ENCODE assay signal across 26 cellular contexts in the genomic region with DNA sequence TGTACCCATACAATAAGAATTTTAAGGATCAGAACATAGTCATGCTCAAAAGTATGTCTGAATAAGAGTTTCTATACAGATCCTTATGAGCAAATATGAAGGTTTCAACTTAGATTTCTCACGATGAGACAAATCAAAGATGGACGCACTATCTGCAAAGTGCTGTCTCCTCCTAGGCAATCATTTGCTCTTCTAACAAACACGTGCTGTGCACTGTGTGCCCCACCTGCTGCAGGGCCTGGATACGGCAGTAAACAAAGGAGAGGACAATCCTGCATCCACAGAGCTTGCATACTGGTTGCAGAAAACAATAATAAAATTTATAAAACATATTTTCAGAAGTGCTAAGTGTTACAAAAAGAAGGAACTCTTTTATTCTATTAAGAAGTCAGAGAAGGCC.
"Had no signal": no experiment of that assay in that cellular context is flagged by ENCODE, and none has a peak within 500 bp of the region (broad histone marks: within the 10 kb centered on the region; RNA-seq: fewer than 3 reads in every experiment).

No MANE protein-coding gene starts in this region.

- H3K4me1 Mint-ChIP-seq: activated CD4-positive, alpha-beta T cell treated with anti-CD3 and anti-CD28 coated beads for 36 hours; activated naive CD8-positive, alpha-beta T cell treated with anti-CD3 and anti-CD28 coated beads, Interleukin-2, amount 10 ng/mL, durations not matched to agents 7 days and 5 days had no signal

- H3K9me3 Mint-ChIP-seq: activated CD8-positive, alpha-beta T cell treated with anti-CD3 and anti-CD28 coated beads for 36 hours; activated naive CD8-positive, alpha-beta T cell treated with anti-CD3 and anti-CD28 coated beads, Interleukin-2, amount 10 ng/mL, durations not matched to agents 7 days and 5 days; activated T-cell treated with anti-CD3 and anti-CD28 coated beads, Interleukin-2, amount 50 U/mL, for 72 hours; activated T-helper 2 cell treated with anti-CD3 and anti-CD28 coated beads, Interferon-gamma antibody, Interleukin-2, Interleukin-4, amounts not matched to agents 10 μg/mL and 5 μg/mL and 100 μg/mL, durations not matched to agents 14 hours and 24 hours and 36 hours; T-cell had no signal

- H3K9me3 ChIP-seq: adrenal gland, breast epithelium, MG63 had no signal

- H3K4me3 ChIP-seq: adrenal gland, breast epithelium, MG63, SK-N-MC had no signal

- H3K27me3 ChIP-seq: adrenal gland, breast epithelium, MG63 had no signal

- DNase-seq: activated CD4-positive, alpha-beta T cell treated with anti-CD3 and anti-CD28 coated beads for 36 hours; activated CD4-positive, alpha-beta T cell treated with anti-CD3 and anti-CD28 coated beads, Interleukin-2, amount 50 U/mL, for 1 hour; activated CD8-positive, alpha-beta memory T cell treated with anti-CD3 and anti-CD28 coated beads, Interleukin-2, amount 50 U/mL, for 4 hours; activated CD8-positive, alpha-beta T cell treated with anti-CD3 and anti-CD28 coated beads for 36 hours; activated gamma-delta T cell treated with Interleukin-2 at 50 U/mL for 16 hours; activated naive CD4-positive, alpha-beta T cell treated with anti-CD3 and anti-CD28 coated beads, Interleukin-2, amount 50 U/mL, for 16 hours; activated naive CD8-positive, alpha-beta T cell treated with anti-CD3 and anti-CD28 coated beads, Interleukin-2, amount 10 ng/mL, durations not matched to agents 7 days and 5 days; activated T-cell treated with anti-CD3 and anti-CD28 coated beads, Interleukin-2, amount 50 U/mL, for 72 hours; adrenal gland; anterior cingulate cortex; central memory CD4-positive, alpha-beta T cell; MG63; MV-4-11; NCI-H1092 treated with DMSO at 0.1 percent for 48 hours; NCI-H1436 treated with DMSO at 0.1 percent for 48 hours; NCI-H1930; NCI-H345; NCI-H510A; NCI-H526 treated with DMSO at 0.1 percent for 48 hours; OCI-M1; RPMI8226; T-cell; WERI-Rb-1 had no signal

- H3K27ac ChIP-seq: adrenal gland, breast epithelium, SK-N-MC, WERI-Rb-1 had no signal

- H3K27ac Mint-ChIP-seq: activated CD4-positive, alpha-beta T cell treated with anti-CD3 and anti-CD28 coated beads for 36 hours; activated CD8-positive, alpha-beta T cell treated with anti-CD3 and anti-CD28 coated beads for 36 hours; activated naive CD8-positive, alpha-beta T cell treated with anti-CD3 and anti-CD28 coated beads, Interleukin-2, amount 10 ng/mL, durations not matched to agents 7 days and 5 days; activated T-cell treated with anti-CD3 and anti-CD28 coated beads, Interleukin-2, amount 50 U/mL, for 72 hours; activated T-helper 2 cell treated with anti-CD3 and anti-CD28 coated beads, Interferon-gamma antibody, Interleukin-2, Interleukin-4, amounts not matched to agents 10 μg/mL and 5 μg/mL and 100 μg/mL, durations not matched to agents 14 hours and 24 hours and 36 hours; T-cell had no signal

- H3K36me3 Mint-ChIP-seq: activated naive CD8-positive, alpha-beta T cell treated with anti-CD3 and anti-CD28 coated beads, Interleukin-2, amount 10 ng/mL, durations not matched to agents 7 days and 5 days had no signal

- H3K36me3 ChIP-seq: adrenal gland, breast epithelium had no signal

- H3K4me1 ChIP-seq: adrenal gland, breast epithelium had no signal

- H3K4me3 Mint-ChIP-seq: activated CD4-positive, alpha-beta T cell treated with anti-CD3 and anti-CD28 coated beads for 36 hours; activated CD8-positive, alpha-beta T cell treated with anti-CD3 and anti-CD28 coated beads for 36 hours; activated naive CD8-positive, alpha-beta T cell treated with anti-CD3 and anti-CD28 coated beads, Interleukin-2, amount 10 ng/mL, durations not matched to agents 7 days and 5 days; activated T-cell treated with anti-CD3 and anti-CD28 coated beads, Interleukin-2, amount 50 U/mL, for 72 hours; T-cell had no signal
